Comparison of ENCODE assay signal across 17 cellular contexts in genomic region chr6:31874084-31874670, GRCh38. TPM values are rescaled to one million over a fixed set of nuclear protein-coding genes. Genes with fewer than 3 reads are reported as not detected.
DNase-seq lines count a peak whose midpoint lies in the region; ATAC-seq, FAIRE-seq and TF ChIP-seq lines count a peak whose summit lies in the region.
"Had no signal": no experiment of that assay in that cellular context is flagged by ENCODE, and none has a peak within 500 bp of the region (broad histone marks: within the 10 kb centered on the region; RNA-seq: fewer than 3 reads in every experiment).

No MANE protein-coding gene starts in this region.

- no peak for TF ChIP-seq POLR2A in HepG2 (IDR thresholded peaks at IDR 0.05; ENCODE audit: insufficient read depth in 1 of 2, low read depth in 2 of 2, low read length in 2 of 2)
- TF ChIP-seq POLR2A in right lobe of liver (IDR thresholded peaks at IDR 0.05): no peak

- no peaks in the 10 kb centered on the region for H3K79me1 ChIP-seq in trophoblast cell (ENCODE audit: low read length)

- H3K79me2 ChIP-seq in HepG2 (ENCODE audit: insufficient read depth, low read length) (no peaks in the 10 kb centered on the region), trophoblast cell (ENCODE audit: control insufficient read depth, insufficient read depth, low read length, poor library complexity) (no peaks in the 10 kb centered on the region)

- TF ChIP-seq EP300 in HepG2 (IDR thresholded peaks at IDR 0.05; ENCODE audit: low read depth in 2 of 2, low read length in 2 of 2) (no peak), HepG2 (CRISPR knock-in tag; IDR thresholded peaks at IDR 0.05; ENCODE audit: borderline replicate concordance) (no peak)

- 43% methylated on average over 4 of the region's 4 CpGs for WGBS in HepG2 (ENCODE audit: low lambda C conversion rate)
- WGBS in right lobe of liver (ENCODE audit: insufficient coverage, low coverage, low lambda C conversion rate, missing lambda C conversion rate): 35% methylated on average over 3 of the region's 4 CpGs
- WGBS in trophoblast cell (ENCODE audit: extremely low coverage, insufficient coverage, insufficient read length): no CpG with 5 or more reads among the region's 4 CpGs

- no peak overlapping the region for H4K91ac ChIP-seq in trophoblast cell (ENCODE audit: low read depth, low read length)

- in situ Hi-C loops in HepG2 (cut with HindIII; ENCODE audit: extremely low pct_ligation_motif_present, low pct_unique_long_range_greater_than_20kb): no loop called here
- in situ Hi-C loops in KBM-7 (cut with MboI; ENCODE audit: low pct_unique_long_range_greater_than_20kb, low sequenced_read_pairs): no loop called here

- POLR2A ChIA-PET in HepG2 (lab: Yijun Ruan, JAX): interaction anchor here (0.9 to 7.2 kb wide), 2 partner anchors 10 to 22 kb away, joined by 3 to 103 read pairs; partner anchors contain the start of gene NEU1

- TF ChIP-seq CTCF in HepG2 (CRISPR knock-in tag; IDR thresholded peaks at IDR 0.05) (no peak), right lobe of liver (IDR thresholded peaks at IDR 0.05) (no peak)

- H3K27ac ChIP-seq in HepG2 (ENCODE audit: extremely low read length, insufficient read depth, low read length) (no peak overlapping the region), right lobe of liver (no peak overlapping the region), trophoblast cell (ENCODE audit: low read depth, low read length) (no peak overlapping the region)

- H4K12ac ChIP-seq in trophoblast cell (ENCODE audit: low read depth, low read length): no peak overlapping the region

- no peak overlapping the region for H2BK5ac ChIP-seq in trophoblast cell (ENCODE audit: low read depth, low read length, poor library complexity)

- no peak for FAIRE-seq in HepG2 (lab: Jason Lieb, UNC)
- FAIRE-seq: GM19239, RCC 7860 had no signal

- H3K4me3 ChIP-seq in HepG2 (replicated peaks in 1 of 3; ENCODE audit: insufficient read depth in 1 of 3, low read depth in 2 of 3, low read length in 3 of 3) (no peak overlapping the region), right lobe of liver (no peak overlapping the region), trophoblast cell (ENCODE audit: low read depth, low read length) (no peak overlapping the region)
- H3K4me3 ChIP-seq: HAP-1 had no signal

- no peak overlapping the region for H3K4ac ChIP-seq in trophoblast cell (ENCODE audit: low read depth, low read length)

- ATAC-seq in HepG2 (no peak), right lobe of liver (no peak)
- no peak for ATAC-seq in central memory CD8-positive, alpha-beta T cell (replicated peaks; ENCODE audit: extremely low read depth, poor library complexity, severe bottlenecking)

- no peak overlapping the region for H3K9ac ChIP-seq in HepG2 (ENCODE audit: insufficient read depth, low read depth, low read length)
- no peak overlapping the region for H3K9ac ChIP-seq in trophoblast cell (ENCODE audit: low read length)

- no peak overlapping the region for H2BK12ac ChIP-seq in trophoblast cell (ENCODE audit: low read length)

- H3K4me2 ChIP-seq in HepG2 (ENCODE audit: low read depth, low read length) (no peak overlapping the region), trophoblast cell (ENCODE audit: low read length) (no peak overlapping the region)

- H3K4me1 ChIP-seq in HepG2 (ENCODE audit: insufficient read depth, low read length) (peaks cover 64% of the 10 kb centered on the region), right lobe of liver (no peaks in the 10 kb centered on the region), trophoblast cell (ENCODE audit: control insufficient read depth in 1 of 2, insufficient read depth in 2 of 2, low read length in 2 of 2) (peaks cover 8 to 19% of the 10 kb centered on the region in 2 experiments)
- H3K4me1 ChIP-seq: HAP-1 had no signal

- no peak overlapping the region for H3K18ac ChIP-seq in trophoblast cell (ENCODE audit: low read length)

- H3K36me3 ChIP-seq in HepG2 (replicated peaks in 1 of 2; ENCODE audit: control insufficient read depth in 1 of 2, insufficient read depth in 2 of 2, low read length in 2 of 2) (no peaks in the 10 kb centered on the region), right lobe of liver (no peaks in the 10 kb centered on the region), trophoblast cell (ENCODE audit: control insufficient read depth in 1 of 2, insufficient read depth in 2 of 2, low read length in 2 of 2) (no peaks in the 10 kb centered on the region)
- H3K36me3 ChIP-seq: HAP-1 had no signal

- H3K27me3 ChIP-seq in HepG2 (ENCODE audit: control insufficient read depth in 1 of 2, insufficient read depth in 2 of 2, low read length in 2 of 2) (no peaks in the 10 kb centered on the region), right lobe of liver (no peaks in the 10 kb centered on the region), trophoblast cell (ENCODE audit: insufficient read depth, low read length) (no peaks in the 10 kb centered on the region)

- H3K9me3 ChIP-seq in HepG2 (ENCODE audit: low read length) (no peaks in the 10 kb centered on the region), right lobe of liver (no peaks in the 10 kb centered on the region), trophoblast cell (ENCODE audit: insufficient read depth, low read depth, low read length) (no peaks in the 10 kb centered on the region)
- H3K9me3 ChIP-seq: HAP-1 had no signal

- peaks cover 2% of the 10 kb centered on the region for H3K36me3 Mint-ChIP-seq in central memory CD8-positive, alpha-beta T cell (ENCODE audit: insufficient read depth)
- H3K36me3 Mint-ChIP-seq: IgD-negative memory B cell had no signal

- no peak overlapping the region for H3K4me3 Mint-ChIP-seq in central memory CD8-positive, alpha-beta T cell
- H3K4me3 Mint-ChIP-seq: IgD-negative memory B cell had no signal

- no peaks in the 10 kb centered on the region for H4K20me1 ChIP-seq in HepG2 (ENCODE audit: insufficient read depth, low read length)

- TF ChIP-seq RAD21 in HepG2 (CRISPR knock-in tag; IDR thresholded peaks at IDR 0.05): no peak

- H3K4me1 Mint-ChIP-seq in central memory CD8-positive, alpha-beta T cell: no peaks in the 10 kb centered on the region

- CTCF ChIA-PET in HepG2 (lab: Yijun Ruan, JAX; ENCODE audit: low intra/inter-chr PET ratio, low total read pairs): no interaction called here

- no peak overlapping the region for H4K8ac ChIP-seq in trophoblast cell (ENCODE audit: low read depth, low read length)

- intact Hi-C loops in HepG2 (cut with micrococcal nuclease; ENCODE audit: unreplicated experiment): no loop called here
- intact Hi-C loops in right lobe of liver (cut with DNase I): loop anchor here in 1 of 2 donors (10.0 kb wide), 1 partner anchor 199 kb away; no protein-coding TSS in a partner anchor

- no peak overlapping the region for H2AK5ac ChIP-seq in trophoblast cell (ENCODE audit: low read length)

- no TSS peak for BruUV-seq in HepG2 (replicated peaks; lab: Mats Ljungman, UMichigan)

- no peaks in the 10 kb centered on the region for H3K27me3 Mint-ChIP-seq in central memory CD8-positive, alpha-beta T cell

- H3K9me3 Mint-ChIP-seq in central memory CD8-positive, alpha-beta T cell: no peaks in the 10 kb centered on the region
- H3K9me3 Mint-ChIP-seq: IgD-negative memory B cell had no signal

- H2AFZ ChIP-seq in HepG2 (ENCODE audit: low read length): no peak overlapping the region
- H2AFZ ChIP-seq in trophoblast cell (ENCODE audit: insufficient read depth, low read length, poor library complexity): no peak overlapping the region

- H3K23ac ChIP-seq in trophoblast cell (ENCODE audit: low read length): no peak overlapping the region

- peak overlapping the region; percentile 23 for H3K27ac Mint-ChIP-seq in central memory CD8-positive, alpha-beta T cell (ENCODE audit: low read depth)

- no peak for DNase-seq in HepG2 (ENCODE audit: low spot score)
- no peak for DNase-seq in right lobe of liver
- no peak for DNase-seq in central memory CD8-positive, alpha-beta T cell (ENCODE audit: low spot score in 2 of 2)
- DNase-seq in trophoblast cell: peak; percentile 68 to 84
- no peak for DNase-seq in KBM-7
- no peak for DNase-seq in OCI-M2 (lab: John Stamatoyannopoulos, UW; ENCODE audit: unreplicated experiment)
- no peak for DNase-seq in mucosa of gallbladder (ENCODE audit: low spot score)
- DNase-seq: GF-D8, NCI-H2107, NCI-H446, NCI-H748 treated with DMSO at 0.1 percent for 48 hours, SHP77 treated with DMSO at 0.1 percent for 48 hours had no signal

- H3K14ac ChIP-seq in trophoblast cell (ENCODE audit: low read length): no peak overlapping the region

- no peak overlapping the region for H2BK120ac ChIP-seq in trophoblast cell (ENCODE audit: insufficient read depth, low read length, poor library complexity)

RNA-seq across cellular contexts. Expression of gene SLC44A4, which starts 4.6 kb away (rescaled TPM):
- total RNA-seq in HepG2 (2016; rRNA removed; fragmentation: Illumina TruSeq; extraction: Trizol) (5.6 and 5.9 TPM in 2 replicates), right lobe of liver (under 1 TPM in 2 of 6 experiments, not detected in 4; 0.09 to 0.25 TPM), mucosa of gallbladder (457 TPM)
- 3.4 and 6.6 TPM in 2 replicates for total RNA-seq in HepG2 (2016; cell fraction: cytosol; rRNA removed; fragmentation: Illumina TruSeq; extraction: Trizol; ENCODE audit: low read depth)
- 4.8 and 8.3 TPM in 2 replicates for total RNA-seq in HepG2 (2016; cell fraction: insoluble cytoplasmic fraction; rRNA removed; fragmentation: Illumina TruSeq; extraction: Trizol)
- total RNA-seq in HepG2 (2016; cell fraction: membrane; rRNA removed; fragmentation: Illumina TruSeq; extraction: Trizol): 6.1 and 6.6 TPM in 2 replicates
- 4.4 TPM in 2 replicates for total RNA-seq in HepG2 (2016; cell fraction: nucleus; rRNA removed; fragmentation: Illumina TruSeq; extraction: Trizol)
- 3.5 and 3.6 TPM in 2 replicates for polyA plus RNA-seq in HepG2 (2011; rRNA removed)
- polyA plus RNA-seq in HepG2 (2011; cell fraction: cytosol; rRNA removed): 3.2 and 3.7 TPM in 2 replicates
- polyA plus RNA-seq in HepG2 (2011; cell fraction: nucleus; rRNA removed): 2.9 and 3.6 TPM in 2 replicates
- polyA plus RNA-seq in HepG2 (2012): 1.8 and 3.2 TPM in 2 replicates
- polyA plus RNA-seq in HepG2 (2016; cell fraction: cytosol; fragmentation: Illumina TruSeq; extraction: Trizol; ENCODE audit: low read depth): 3.9 and 4.5 TPM in 2 replicates
- polyA plus RNA-seq in HepG2 (2016; cell fraction: insoluble cytoplasmic fraction; fragmentation: Illumina TruSeq; extraction: Trizol; ENCODE audit: low read depth): 5.7 and 6.7 TPM in 2 replicates
- polyA plus RNA-seq in HepG2 (2016; cell fraction: membrane; fragmentation: Illumina TruSeq; extraction: Trizol; ENCODE audit: low read depth): 5.8 and 6.2 TPM in 2 replicates
- polyA plus RNA-seq in HepG2 (2016; cell fraction: nucleus; fragmentation: Illumina TruSeq; extraction: Trizol; ENCODE audit: insufficient read depth, low read depth): 10.4 and 12.4 TPM in 2 replicates
- polyA minus RNA-seq in HepG2 (2011; rRNA and poly(A)+ RNA removed; ENCODE audit: low replicate concordance): 4.9 TPM in 1 of 2 replicates, not detected in the other
- 0.97 and 0.99 TPM in 2 replicates for polyA minus RNA-seq in HepG2 (2011; cell fraction: cytosol; rRNA and poly(A)+ RNA removed)
- polyA minus RNA-seq in HepG2 (2011; cell fraction: nucleus; rRNA and poly(A)+ RNA removed): 1.6 and 2.2 TPM in 2 replicates
- polyA plus RNA-seq in trophoblast cell (2013): 0.08 and 0.12 TPM in 2 replicates
- total RNA-seq: A673 had no signal
- polyA plus RNA-seq: IgD-negative memory B cell had no signal

RNA-seq across cellular contexts. Expression of gene NEU1, which starts 11.6 kb away (rescaled TPM):
- total RNA-seq in HepG2 (2016; rRNA removed; fragmentation: Illumina TruSeq; extraction: Trizol) (139 and 297 TPM in 2 replicates), right lobe of liver (10 to 100 TPM; 20.3 to 44.8 (median 34.1) TPM), mucosa of gallbladder (91.2 TPM)
- total RNA-seq in HepG2 (2016; cell fraction: cytosol; rRNA removed; fragmentation: Illumina TruSeq; extraction: Trizol; ENCODE audit: low read depth): 49.1 and 49.3 TPM in 2 replicates
- total RNA-seq in HepG2 (2016; cell fraction: insoluble cytoplasmic fraction; rRNA removed; fragmentation: Illumina TruSeq; extraction: Trizol): 132 and 314 TPM in 2 replicates
- 93.8 and 98.2 TPM in 2 replicates for total RNA-seq in HepG2 (2016; cell fraction: membrane; rRNA removed; fragmentation: Illumina TruSeq; extraction: Trizol)
- 237 and 274 TPM in 2 replicates for total RNA-seq in HepG2 (2016; cell fraction: nucleus; rRNA removed; fragmentation: Illumina TruSeq; extraction: Trizol)
- polyA plus RNA-seq in HepG2 (2011; rRNA removed): 202 and 215 TPM in 2 replicates
- polyA plus RNA-seq in HepG2 (2011; cell fraction: cytosol; rRNA removed): 195 and 257 TPM in 2 replicates
- polyA plus RNA-seq in HepG2 (2011; cell fraction: nucleus; rRNA removed): 110 and 111 TPM in 2 replicates
- polyA plus RNA-seq in HepG2 (2012): 88.7 and 96.9 TPM in 2 replicates
- 46.5 and 46.6 TPM in 2 replicates for polyA plus RNA-seq in HepG2 (2016; cell fraction: cytosol; fragmentation: Illumina TruSeq; extraction: Trizol; ENCODE audit: low read depth)
- polyA plus RNA-seq in HepG2 (2016; cell fraction: insoluble cytoplasmic fraction; fragmentation: Illumina TruSeq; extraction: Trizol; ENCODE audit: low read depth): 114 and 120 TPM in 2 replicates
- polyA plus RNA-seq in HepG2 (2016; cell fraction: membrane; fragmentation: Illumina TruSeq; extraction: Trizol; ENCODE audit: low read depth): 67.2 and 70.7 TPM in 2 replicates
- polyA plus RNA-seq in HepG2 (2016; cell fraction: nucleus; fragmentation: Illumina TruSeq; extraction: Trizol; ENCODE audit: insufficient read depth, low read depth): 367 and 386 TPM in 2 replicates
- 35.2 and 243 TPM in 2 replicates for polyA minus RNA-seq in HepG2 (2011; rRNA and poly(A)+ RNA removed; ENCODE audit: low replicate concordance)
- 76.7 and 85.5 TPM in 2 replicates for polyA minus RNA-seq in HepG2 (2011; cell fraction: cytosol; rRNA and poly(A)+ RNA removed)
- 40.9 and 43.8 TPM in 2 replicates for polyA minus RNA-seq in HepG2 (2011; cell fraction: nucleus; rRNA and poly(A)+ RNA removed)
- 104 and 109 TPM in 2 replicates for polyA plus RNA-seq in trophoblast cell (2013)

RNA-seq across cellular contexts. Expression of gene EHMT2, which starts 23.3 kb away (rescaled TPM):
- total RNA-seq in HepG2 (2016; rRNA removed; fragmentation: Illumina TruSeq; extraction: Trizol): 43.5 and 69.2 TPM in 2 replicates
- total RNA-seq in HepG2 (2016; cell fraction: cytosol; rRNA removed; fragmentation: Illumina TruSeq; extraction: Trizol; ENCODE audit: low read depth): 14.1 and 15.2 TPM in 2 replicates
- 34.4 and 70.7 TPM in 2 replicates for total RNA-seq in HepG2 (2016; cell fraction: insoluble cytoplasmic fraction; rRNA removed; fragmentation: Illumina TruSeq; extraction: Trizol)
- total RNA-seq in HepG2 (2016; cell fraction: membrane; rRNA removed; fragmentation: Illumina TruSeq; extraction: Trizol): 29.3 and 33.1 TPM in 2 replicates
- 46.1 and 48.0 TPM in 2 replicates for total RNA-seq in HepG2 (2016; cell fraction: nucleus; rRNA removed; fragmentation: Illumina TruSeq; extraction: Trizol)
- 51.2 and 55.2 TPM in 2 replicates for polyA plus RNA-seq in HepG2 (2011; rRNA removed)
- polyA plus RNA-seq in HepG2 (2011; cell fraction: cytosol; rRNA removed): 29.3 and 36.1 TPM in 2 replicates
- polyA plus RNA-seq in HepG2 (2011; cell fraction: nucleus; rRNA removed): 180 and 272 TPM in 2 replicates
- 37.6 and 43.1 TPM in 2 replicates for polyA plus RNA-seq in HepG2 (2012)
- polyA plus RNA-seq in HepG2 (2016; cell fraction: cytosol; fragmentation: Illumina TruSeq; extraction: Trizol; ENCODE audit: low read depth): 8.3 and 9.2 TPM in 2 replicates
- polyA plus RNA-seq in HepG2 (2016; cell fraction: insoluble cytoplasmic fraction; fragmentation: Illumina TruSeq; extraction: Trizol; ENCODE audit: low read depth): 36.0 and 58.3 TPM in 2 replicates
- 16.5 and 18.3 TPM in 2 replicates for polyA plus RNA-seq in HepG2 (2016; cell fraction: membrane; fragmentation: Illumina TruSeq; extraction: Trizol; ENCODE audit: low read depth)
- polyA plus RNA-seq in HepG2 (2016; cell fraction: nucleus; fragmentation: Illumina TruSeq; extraction: Trizol; ENCODE audit: insufficient read depth, low read depth): 122 and 136 TPM in 2 replicates
- polyA minus RNA-seq in HepG2 (2011; rRNA and poly(A)+ RNA removed; ENCODE audit: low replicate concordance): 74.1 and 111 TPM in 2 replicates
- 26.2 and 33.8 TPM in 2 replicates for polyA minus RNA-seq in HepG2 (2011; cell fraction: cytosol; rRNA and poly(A)+ RNA removed)
- polyA minus RNA-seq in HepG2 (2011; cell fraction: nucleus; rRNA and poly(A)+ RNA removed): 24.3 and 26.9 TPM in 2 replicates
- total RNA-seq in right lobe of liver: 10 to 100 TPM; 10.7 to 20.1 (median 13.3) TPM
- 39.4 and 40.1 TPM in 2 replicates for polyA plus RNA-seq in trophoblast cell (2013)
- 63.4 TPM for total RNA-seq in mucosa of gallbladder

RNA-seq across cellular contexts. Expression of gene ZBTB12, which starts 27.7 kb away (rescaled TPM):
- total RNA-seq in HepG2 (2016; rRNA removed; fragmentation: Illumina TruSeq; extraction: Trizol) (6.0 and 6.8 TPM in 2 replicates), right lobe of liver (under 1 TPM in 5 of 6 experiments, not detected in 1; 0.25 to 0.82 (median 0.51) TPM), mucosa of gallbladder (11.8 TPM)
- total RNA-seq in HepG2 (2016; cell fraction: cytosol; rRNA removed; fragmentation: Illumina TruSeq; extraction: Trizol; ENCODE audit: low read depth): 1.6 and 1.7 TPM in 2 replicates
- total RNA-seq in HepG2 (2016; cell fraction: insoluble cytoplasmic fraction; rRNA removed; fragmentation: Illumina TruSeq; extraction: Trizol): 6.0 and 7.4 TPM in 2 replicates
- total RNA-seq in HepG2 (2016; cell fraction: membrane; rRNA removed; fragmentation: Illumina TruSeq; extraction: Trizol): 5.7 and 5.8 TPM in 2 replicates
- total RNA-seq in HepG2 (2016; cell fraction: nucleus; rRNA removed; fragmentation: Illumina TruSeq; extraction: Trizol): 3.1 and 3.9 TPM in 2 replicates
- 4.8 and 7.3 TPM in 2 replicates for polyA plus RNA-seq in HepG2 (2011; rRNA removed)
- polyA plus RNA-seq in HepG2 (2011; cell fraction: cytosol; rRNA removed): 3.7 and 5.8 TPM in 2 replicates
- polyA plus RNA-seq in HepG2 (2011; cell fraction: nucleus; rRNA removed): 6.9 and 7.3 TPM in 2 replicates
- 8.0 and 9.2 TPM in 2 replicates for polyA plus RNA-seq in HepG2 (2012)
- polyA plus RNA-seq in HepG2 (2016; cell fraction: cytosol; fragmentation: Illumina TruSeq; extraction: Trizol; ENCODE audit: low read depth): 2.7 and 3.0 TPM in 2 replicates
- polyA plus RNA-seq in HepG2 (2016; cell fraction: insoluble cytoplasmic fraction; fragmentation: Illumina TruSeq; extraction: Trizol; ENCODE audit: low read depth): 14.0 and 15.9 TPM in 2 replicates
- 6.6 and 9.0 TPM in 2 replicates for polyA plus RNA-seq in HepG2 (2016; cell fraction: membrane; fragmentation: Illumina TruSeq; extraction: Trizol; ENCODE audit: low read depth)
- 10.6 and 12.2 TPM in 2 replicates for polyA plus RNA-seq in HepG2 (2016; cell fraction: nucleus; fragmentation: Illumina TruSeq; extraction: Trizol; ENCODE audit: insufficient read depth, low read depth)
- 12.3 and 22.9 TPM in 2 replicates for polyA minus RNA-seq in HepG2 (2011; rRNA and poly(A)+ RNA removed; ENCODE audit: low replicate concordance)
- 6.7 and 6.9 TPM in 2 replicates for polyA minus RNA-seq in HepG2 (2011; cell fraction: cytosol; rRNA and poly(A)+ RNA removed)
- 3.7 and 4.5 TPM in 2 replicates for polyA minus RNA-seq in HepG2 (2011; cell fraction: nucleus; rRNA and poly(A)+ RNA removed)
- polyA plus RNA-seq in trophoblast cell (2013): 3.4 and 4.2 TPM in 2 replicates
- polyA plus RNA-seq: IgD-negative memory B cell had no signal

RNA-seq across cellular contexts. Expression of gene HSPA1B, which starts 46.6 kb away (rescaled TPM):
- total RNA-seq in HepG2 (2016; rRNA removed; fragmentation: Illumina TruSeq; extraction: Trizol) (186 and 189 TPM in 2 replicates), right lobe of liver (100 to 1,000 TPM in 2 of 6 experiments, 10 to 100 TPM in 4; 41.5 to 144 (median 47.5) TPM), mucosa of gallbladder (277 TPM)
- total RNA-seq in HepG2 (2016; cell fraction: cytosol; rRNA removed; fragmentation: Illumina TruSeq; extraction: Trizol; ENCODE audit: low read depth): 8.9 and 12.5 TPM in 2 replicates
- total RNA-seq in HepG2 (2016; cell fraction: insoluble cytoplasmic fraction; rRNA removed; fragmentation: Illumina TruSeq; extraction: Trizol): 148 and 193 TPM in 2 replicates
- 24.6 and 28.1 TPM in 2 replicates for total RNA-seq in HepG2 (2016; cell fraction: membrane; rRNA removed; fragmentation: Illumina TruSeq; extraction: Trizol)
- total RNA-seq in HepG2 (2016; cell fraction: nucleus; rRNA removed; fragmentation: Illumina TruSeq; extraction: Trizol): 88.3 and 95.9 TPM in 2 replicates
- polyA plus RNA-seq in HepG2 (2011; rRNA removed): 26.0 and 57.2 TPM in 2 replicates
- 26.6 and 33.8 TPM in 2 replicates for polyA plus RNA-seq in HepG2 (2011; cell fraction: cytosol; rRNA removed)
- 55.8 and 89.9 TPM in 2 replicates for polyA plus RNA-seq in HepG2 (2011; cell fraction: nucleus; rRNA removed)
- 39.8 and 132 TPM in 2 replicates for polyA plus RNA-seq in HepG2 (2012)
- 5.4 and 5.8 TPM in 2 replicates for polyA plus RNA-seq in HepG2 (2016; cell fraction: cytosol; fragmentation: Illumina TruSeq; extraction: Trizol; ENCODE audit: low read depth)
- polyA plus RNA-seq in HepG2 (2016; cell fraction: insoluble cytoplasmic fraction; fragmentation: Illumina TruSeq; extraction: Trizol; ENCODE audit: low read depth): 148 and 182 TPM in 2 replicates
- 11.1 and 13.6 TPM in 2 replicates for polyA plus RNA-seq in HepG2 (2016; cell fraction: membrane; fragmentation: Illumina TruSeq; extraction: Trizol; ENCODE audit: low read depth)
- 115 and 118 TPM in 2 replicates for polyA plus RNA-seq in HepG2 (2016; cell fraction: nucleus; fragmentation: Illumina TruSeq; extraction: Trizol; ENCODE audit: insufficient read depth, low read depth)
- polyA minus RNA-seq in HepG2 (2011; rRNA and poly(A)+ RNA removed; ENCODE audit: low replicate concordance): 84.4 and 185 TPM in 2 replicates
- polyA minus RNA-seq in HepG2 (2011; cell fraction: cytosol; rRNA and poly(A)+ RNA removed): 48.1 and 67.3 TPM in 2 replicates
- 22.7 and 36.4 TPM in 2 replicates for polyA minus RNA-seq in HepG2 (2011; cell fraction: nucleus; rRNA and poly(A)+ RNA removed)
- 125 and 135 TPM in 2 replicates for polyA plus RNA-seq in trophoblast cell (2013)

Comparison
In these comparisons a context has a peak if more than half of its experiments do, and no peak if none do; other contexts are left out.
1. DNase-seq: peak in trophoblast cell (2 of 2); none in HepG2 (single experiment), right lobe of liver (0 of 3), central memory CD8-positive, alpha-beta T cell (0 of 2), KBM-7 (single experiment), OCI-M2 (single experiment) and mucosa of gallbladder (single experiment).
2. RNA of gene SLC44A4, which starts 4.6 kb away (total RNA-seq): 457 TPM in mucosa of gallbladder (single experiment); 3.4 to 8.3 TPM in HepG2 and 0.09 to 0.25 TPM in right lobe of liver; every median in the first group is over 10 times any median in the second.